ENCODE assay signal across 8 cellular contexts in the genomic region with DNA sequence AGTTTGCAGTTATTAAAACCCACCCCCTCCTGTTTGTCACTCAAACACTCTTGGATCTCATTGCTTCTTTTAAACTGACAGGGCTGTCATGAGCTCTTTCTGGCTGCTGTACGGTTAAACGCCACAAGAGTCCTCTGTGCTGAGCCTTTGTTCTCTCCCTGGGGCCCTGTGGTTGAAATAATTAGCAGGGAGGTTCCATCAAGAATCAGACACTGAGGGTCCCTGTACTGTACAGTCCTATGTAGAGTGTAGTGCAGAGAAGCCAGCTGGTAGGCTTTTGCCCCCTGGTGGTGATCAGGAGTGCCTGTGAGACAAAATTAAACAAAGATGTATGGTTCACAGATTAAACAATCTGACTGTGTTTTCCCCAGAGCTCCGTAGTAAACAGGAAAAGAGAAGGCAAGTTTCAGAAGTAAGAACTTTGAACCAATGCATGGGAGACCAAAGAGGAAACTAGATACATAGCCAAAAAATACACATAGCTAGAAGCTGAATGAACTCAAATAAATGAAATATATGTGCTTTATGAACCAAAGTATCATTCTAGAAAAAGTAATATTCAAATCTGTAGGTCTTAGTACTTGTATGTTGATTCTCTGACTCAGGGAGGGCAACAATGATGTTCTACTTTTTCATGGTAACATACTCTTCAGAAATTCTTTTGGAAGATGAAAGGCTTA. TPM values are rescaled to one million over a fixed set of nuclear protein-coding genes. Genes with fewer than 3 reads are reported as not detected.
A peak's percentile ranks its signal among the peaks of the same experiment; 100 is the strongest.
DNase-seq lines count a peak whose midpoint lies in the region; TF ChIP-seq lines count a peak whose summit lies in the region.

No MANE protein-coding gene starts in this region.

- no peak overlapping the region for H2AFZ ChIP-seq in trophoblast cell (ENCODE audit: insufficient read depth, low read length, poor library complexity)

- no peak overlapping the region for H3K14ac ChIP-seq in trophoblast cell (ENCODE audit: low read length)

- H3K79me1 ChIP-seq in trophoblast cell (ENCODE audit: low read length): peaks cover 9% of the 10 kb centered on the region

- no peak overlapping the region for H4K12ac ChIP-seq in trophoblast cell (ENCODE audit: low read depth, low read length)

- no peak overlapping the region for H2BK120ac ChIP-seq in trophoblast cell (ENCODE audit: insufficient read depth, low read length, poor library complexity)

- H3K27ac Mint-ChIP-seq in type B pancreatic cell: no peak overlapping the region

- no peaks in the 10 kb centered on the region for H3K36me3 Mint-ChIP-seq in type B pancreatic cell

- H2BK5ac ChIP-seq in trophoblast cell (ENCODE audit: low read depth, low read length, poor library complexity): no peak overlapping the region

- CTCF ChIA-PET in HEK293T (lab: Yijun Ruan, JAX): interaction anchor here (0.5 to 2.7 kb wide), 33 partner anchors 8 to 477 kb away, joined by 3 to 56 read pairs (median 4); partner anchors contain the start of genes ANKRD13B and EFCAB5

- H3K4me1 Mint-ChIP-seq in type B pancreatic cell (ENCODE audit: unreplicated experiment): peaks cover 14% of the 10 kb centered on the region

- DNase-seq in GM04504 (ENCODE audit: low read depth): peak; percentile 44
- peak; percentile 52 for DNase-seq in HEK293T (ENCODE audit: extremely low spot score)
- DNase-seq in MV-4-11 (lab: John Stamatoyannopoulos, UW): peak; percentile 85
- DNase-seq in SIG-M5 treated with dmso at 0.1 percent for 504 hours (lab: John Stamatoyannopoulos, UW; ENCODE audit: unreplicated experiment): peak; percentile 98
- DNase-seq in activated naive CD4-positive, alpha-beta T cell treated with Interleukin-2 at 50 U/mL for 16 hours: peak; percentile 62
- DNase-seq in glomerular visceral epithelial cell (ENCODE audit: extremely low spot score): peak; percentile 81
- DNase-seq in trophoblast cell: peak; percentile 50 to 80
- DNase-seq in type B pancreatic cell (ENCODE audit: extremely low spot score, unreplicated experiment): no peak

- no peaks in the 10 kb centered on the region for H3K36me3 ChIP-seq in trophoblast cell (ENCODE audit: control insufficient read depth in 1 of 2, insufficient read depth in 2 of 2, low read length in 2 of 2)

- TF ChIP-seq CTCF in type B pancreatic cell (conservative IDR thresholded peaks at IDR 0.05): peak; percentile 97

- H3K4me2 ChIP-seq in trophoblast cell (ENCODE audit: low read length): peak overlapping the region; percentile 81

- no peaks in the 10 kb centered on the region for H3K27me3 ChIP-seq in trophoblast cell (ENCODE audit: insufficient read depth, low read length)

- H3K4me3 Mint-ChIP-seq in type B pancreatic cell: no peak overlapping the region

- peaks cover 9% of the 10 kb centered on the region for H3K79me2 ChIP-seq in trophoblast cell (ENCODE audit: control insufficient read depth, insufficient read depth, low read length, poor library complexity)

- POLR2A ChIA-PET in HEK293T (lab: Yijun Ruan, JAX): interaction anchor here (0.7 to 2.6 kb wide), 13 partner anchors 11 to 1144 kb away, joined by 3 to 23 read pairs (median 7); no protein-coding TSS in a partner anchor

- no peak overlapping the region for H4K8ac ChIP-seq in trophoblast cell (ENCODE audit: low read depth, low read length)

- H2BK12ac ChIP-seq in trophoblast cell (ENCODE audit: low read length): no peak overlapping the region

- H3K4me3 ChIP-seq in trophoblast cell (ENCODE audit: low read depth, low read length): no peak overlapping the region

- no peaks in the 10 kb centered on the region for H3K9me3 Mint-ChIP-seq in type B pancreatic cell

- no peak overlapping the region for H3K23ac ChIP-seq in trophoblast cell (ENCODE audit: low read length)

- H3K9ac ChIP-seq in trophoblast cell (ENCODE audit: low read length): no peak overlapping the region

- no peak overlapping the region for H2AK5ac ChIP-seq in trophoblast cell (ENCODE audit: low read length)

- H3K27me3 Mint-ChIP-seq in type B pancreatic cell: no peaks in the 10 kb centered on the region

- no peaks in the 10 kb centered on the region for H3K4me1 ChIP-seq in trophoblast cell (ENCODE audit: control insufficient read depth in 1 of 2, insufficient read depth in 2 of 2, low read length in 2 of 2)

- H4K91ac ChIP-seq in trophoblast cell (ENCODE audit: low read depth, low read length): no peak overlapping the region

- no peak overlapping the region for H3K4ac ChIP-seq in trophoblast cell (ENCODE audit: low read depth, low read length)

- H3K9me3 ChIP-seq in trophoblast cell (ENCODE audit: insufficient read depth, low read depth, low read length): no peaks in the 10 kb centered on the region

- WGBS in trophoblast cell (ENCODE audit: extremely low coverage, insufficient coverage, insufficient read length): no CpG with 5 or more reads among the region's 3 CpGs

- H3K18ac ChIP-seq in trophoblast cell (ENCODE audit: low read length): no peak overlapping the region

- H3K27ac ChIP-seq in trophoblast cell (ENCODE audit: low read depth, low read length): no peak overlapping the region

TF ChIP-seq in HEK293T, 16 proteins besides CTCF, POLR2A, EP300 and RAD21:
- no peak for TF ChIP-seq ZNF384 (IDR thresholded peaks at IDR 0.05)
- TF ChIP-seq SP1 (IDR thresholded peaks at IDR 0.05): no peak
- TF ChIP-seq FOXA1 (IDR thresholded peaks at IDR 0.05): no peak
- peak; percentile 91 for TF ChIP-seq PKNOX1 (IDR thresholded peaks at IDR 0.05)

RNA-seq across cellular contexts. Expression of gene SSH2, which starts 1.4 kb away (rescaled TPM):
- 26.4 and 27.7 TPM in 2 replicates for polyA plus RNA-seq in trophoblast cell (2013)
- 23.8 and 29.7 TPM in 2 replicates for total RNA-seq in type B pancreatic cell (ENCODE audit: low replicate concordance)

RNA-seq across cellular contexts. Expression of gene EFCAB5, which starts 10.0 kb away (rescaled TPM):
- polyA plus RNA-seq in trophoblast cell (2013): 0.18 and 0.19 TPM in 2 replicates
- total RNA-seq in type B pancreatic cell (ENCODE audit: low replicate concordance): 0.29 and 0.43 TPM in 2 replicates
